1 cellular context compared by ENCODE assay signal in genomic region chr11:64916848-64917662, GRCh38.
TF ChIP-seq lines count a peak whose summit lies in the region.

Gene ATG2A, minus strand, starts transcription at chr11:64917209. Its CDS starts 74 bp downstream, at chr11:64917135.

TF ChIP-seq in K562, 482 proteins besides CTCF, POLR2A, EP300 and RAD21 (continued from another document and continues in another):
- TF ChIP-seq, protein P1, sequence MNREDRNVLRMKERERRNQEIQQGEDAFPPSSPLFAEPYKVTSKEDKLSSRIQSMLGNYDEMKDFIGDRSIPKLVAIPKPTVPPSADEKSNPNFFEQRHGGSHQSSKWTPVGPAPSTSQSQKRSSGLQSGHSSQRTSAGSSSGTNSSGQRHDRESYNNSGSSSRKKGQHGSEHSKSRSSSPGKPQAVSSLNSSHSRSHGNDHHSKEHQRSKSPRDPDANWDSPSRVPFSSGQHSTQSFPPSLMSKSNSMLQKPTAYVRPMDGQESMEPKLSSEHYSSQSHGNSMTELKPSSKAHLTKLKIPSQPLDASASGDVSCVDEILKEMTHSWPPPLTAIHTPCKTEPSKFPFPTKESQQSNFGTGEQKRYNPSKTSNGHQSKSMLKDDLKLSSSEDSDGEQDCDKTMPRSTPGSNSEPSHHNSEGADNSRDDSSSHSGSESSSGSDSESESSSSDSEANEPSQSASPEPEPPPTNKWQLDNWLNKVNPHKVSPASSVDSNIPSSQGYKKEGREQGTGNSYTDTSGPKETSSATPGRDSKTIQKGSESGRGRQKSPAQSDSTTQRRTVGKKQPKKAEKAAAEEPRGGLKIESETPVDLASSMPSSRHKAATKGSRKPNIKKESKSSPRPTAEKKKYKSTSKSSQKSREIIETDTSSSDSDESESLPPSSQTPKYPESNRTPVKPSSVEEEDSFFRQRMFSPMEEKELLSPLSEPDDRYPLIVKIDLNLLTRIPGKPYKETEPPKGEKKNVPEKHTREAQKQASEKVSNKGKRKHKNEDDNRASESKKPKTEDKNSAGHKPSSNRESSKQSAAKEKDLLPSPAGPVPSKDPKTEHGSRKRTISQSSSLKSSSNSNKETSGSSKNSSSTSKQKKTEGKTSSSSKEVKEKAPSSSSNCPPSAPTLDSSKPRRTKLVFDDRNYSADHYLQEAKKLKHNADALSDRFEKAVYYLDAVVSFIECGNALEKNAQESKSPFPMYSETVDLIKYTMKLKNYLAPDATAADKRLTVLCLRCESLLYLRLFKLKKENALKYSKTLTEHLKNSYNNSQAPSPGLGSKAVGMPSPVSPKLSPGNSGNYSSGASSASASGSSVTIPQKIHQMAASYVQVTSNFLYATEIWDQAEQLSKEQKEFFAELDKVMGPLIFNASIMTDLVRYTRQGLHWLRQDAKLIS (CRISPR knock-in tag; IDR thresholded peaks at IDR 0.05), result peak; percentile 80
- TF ChIP-seq PML (IDR thresholded peaks at IDR 0.05; ENCODE audit: low read length) (no peak; the same call in 1 of the 2 replicates), ZFX (CRISPR knock-in tag; IDR thresholded peaks at IDR 0.05) (peak; percentile 100), ZNF175 (CRISPR knock-in tag; IDR thresholded peaks at IDR 0.05; ENCODE audit: low read depth) (no peak), NFYB (IDR thresholded peaks at IDR 0.05; ENCODE audit: extremely low read depth, insufficient read length) (peak; percentile 79), TGIF2 (CRISPR knock-in tag; IDR thresholded peaks at IDR 0.05) (no peak), E2F3 (CRISPR knock-in tag; IDR thresholded peaks at IDR 0.05) (0 out of 2 replicates have a peak, but pooled peaks have one; percentile 20), PHF20 (IDR thresholded peaks at IDR 0.05; ENCODE audit: partially characterized antibody) (peak; percentile 74), NFATC3 (IDR thresholded peaks at IDR 0.05) (no peak), NR2C2 (CRISPR knock-in tag; IDR thresholded peaks at IDR 0.05) (peak; percentile 67; the same call in 1 of the 2 replicates), NR2C2 (tag; IDR thresholded peaks at IDR 0.05) (peak; percentile 97), HMGN3 (IDR thresholded peaks at IDR 0.05; ENCODE audit: borderline replicate concordance, extremely low read depth, insufficient read length, low read depth, low read length) (peak; percentile 70), RBFOX2 (IDR thresholded peaks at IDR 0.05; ENCODE audit: low read depth, low read length) (peak; percentile 93), SIN3A (IDR thresholded peaks at IDR 0.05; ENCODE audit: borderline replicate concordance in 2 of 2, control insufficient read depth in 1 of 2, low read depth in 2 of 2, low read length in 2 of 2) (peak; percentile 84 to 88; a peak in 3 of 4 replicates), CC2D1A (IDR thresholded peaks at IDR 0.05) (no peak), TCF7 (IDR thresholded peaks at IDR 0.05; ENCODE audit: borderline replicate concordance) (no peak), FOXK2 (conservative IDR thresholded peaks at IDR 0.05 in 1 of 2, IDR thresholded peaks at IDR 0.05 in 1 of 2; ENCODE audit: low read depth in 2 of 2) (peak in 1 of 2 experiments; percentile 85; a peak in 3 of 4 replicates), NFRKB (IDR thresholded peaks at IDR 0.05; ENCODE audit: low read depth) (peak; percentile 6; the same call in 1 of the 2 replicates), CHD2 (IDR thresholded peaks at IDR 0.05; ENCODE audit: low read depth, low read length) (peak; percentile 39; the same call in 1 of the 2 replicates), EP400 (IDR thresholded peaks at IDR 0.05) (no peak), ZBED1 (IDR thresholded peaks at IDR 0.05) (no peak), SUPT5H (IDR thresholded peaks at IDR 0.05) (peak; percentile 88), ZBTB12 (CRISPR knock-in tag; IDR thresholded peaks at IDR 0.05) (no peak), ZBTB33 (CRISPR knock-in tag; IDR thresholded peaks at IDR 0.05) (0 out of 2 replicates have a peak, but pooled peaks have one; percentile 38), CCNT2 (IDR thresholded peaks at IDR 0.05; ENCODE audit: borderline replicate concordance, extremely low read depth, insufficient read length, low read depth, low read length) (peak; percentile 66), SMAD3 (CRISPR knock-in tag; conservative IDR thresholded peaks at IDR 0.05) (peak; percentile 55; the same call in 1 of the 2 replicates), BHLHE40 (IDR thresholded peaks at IDR 0.05; ENCODE audit: low read length) (0 out of 2 replicates have a peak, but pooled peaks have one; percentile 34), FOXA1 (IDR thresholded peaks at IDR 0.05; ENCODE audit: borderline replicate concordance) (no peak), ZNF274 (IDR thresholded peaks at IDR 0.05; ENCODE audit: borderline replicate concordance, low read depth, low read length) (no peak), SMAD1 (IDR thresholded peaks at IDR 0.05; ENCODE audit: low read depth, low read length, partially characterized antibody) (no peak), HDGF (IDR thresholded peaks at IDR 0.05) (no peak), STAT6 (CRISPR knock-in tag; IDR thresholded peaks at IDR 0.05) (peak; percentile 5; the same call in 1 of the 2 replicates)
- TF ChIP-seq, protein P2, sequence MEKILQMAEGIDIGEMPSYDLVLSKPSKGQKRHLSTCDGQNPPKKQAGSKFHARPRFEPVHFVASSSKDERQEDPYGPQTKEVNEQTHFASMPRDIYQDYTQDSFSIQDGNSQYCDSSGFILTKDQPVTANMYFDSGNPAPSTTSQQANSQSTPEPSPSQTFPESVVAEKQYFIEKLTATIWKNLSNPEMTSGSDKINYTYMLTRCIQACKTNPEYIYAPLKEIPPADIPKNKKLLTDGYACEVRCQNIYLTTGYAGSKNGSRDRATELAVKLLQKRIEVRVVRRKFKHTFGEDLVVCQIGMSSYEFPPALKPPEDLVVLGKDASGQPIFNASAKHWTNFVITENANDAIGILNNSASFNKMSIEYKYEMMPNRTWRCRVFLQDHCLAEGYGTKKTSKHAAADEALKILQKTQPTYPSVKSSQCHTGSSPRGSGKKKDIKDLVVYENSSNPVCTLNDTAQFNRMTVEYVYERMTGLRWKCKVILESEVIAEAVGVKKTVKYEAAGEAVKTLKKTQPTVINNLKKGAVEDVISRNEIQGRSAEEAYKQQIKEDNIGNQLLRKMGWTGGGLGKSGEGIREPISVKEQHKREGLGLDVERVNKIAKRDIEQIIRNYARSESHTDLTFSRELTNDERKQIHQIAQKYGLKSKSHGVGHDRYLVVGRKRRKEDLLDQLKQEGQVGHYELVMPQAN (IDR thresholded peaks at IDR 0.05; ENCODE audit: borderline replicate concordance), result peak; percentile 38; the same call in 1 of the 2 replicates
- TF ChIP-seq, protein P3, sequence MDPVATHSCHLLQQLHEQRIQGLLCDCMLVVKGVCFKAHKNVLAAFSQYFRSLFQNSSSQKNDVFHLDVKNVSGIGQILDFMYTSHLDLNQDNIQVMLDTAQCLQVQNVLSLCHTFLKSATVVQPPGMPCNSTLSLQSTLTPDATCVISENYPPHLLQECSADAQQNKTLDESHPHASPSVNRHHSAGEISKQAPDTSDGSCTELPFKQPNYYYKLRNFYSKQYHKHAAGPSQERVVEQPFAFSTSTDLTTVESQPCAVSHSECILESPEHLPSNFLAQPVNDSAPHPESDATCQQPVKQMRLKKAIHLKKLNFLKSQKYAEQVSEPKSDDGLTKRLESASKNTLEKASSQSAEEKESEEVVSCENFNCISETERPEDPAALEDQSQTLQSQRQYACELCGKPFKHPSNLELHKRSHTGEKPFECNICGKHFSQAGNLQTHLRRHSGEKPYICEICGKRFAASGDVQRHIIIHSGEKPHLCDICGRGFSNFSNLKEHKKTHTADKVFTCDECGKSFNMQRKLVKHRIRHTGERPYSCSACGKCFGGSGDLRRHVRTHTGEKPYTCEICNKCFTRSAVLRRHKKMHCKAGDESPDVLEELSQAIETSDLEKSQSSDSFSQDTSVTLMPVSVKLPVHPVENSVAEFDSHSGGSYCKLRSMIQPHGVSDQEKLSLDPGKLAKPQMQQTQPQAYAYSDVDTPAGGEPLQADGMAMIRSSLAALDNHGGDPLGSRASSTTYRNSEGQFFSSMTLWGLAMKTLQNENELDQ (CRISPR knock-in tag; IDR thresholded peaks at IDR 0.05; ENCODE audit: borderline replicate concordance), result peak; percentile 21; the same call in 1 of the 2 replicates
- TF ChIP-seq, protein P4, sequence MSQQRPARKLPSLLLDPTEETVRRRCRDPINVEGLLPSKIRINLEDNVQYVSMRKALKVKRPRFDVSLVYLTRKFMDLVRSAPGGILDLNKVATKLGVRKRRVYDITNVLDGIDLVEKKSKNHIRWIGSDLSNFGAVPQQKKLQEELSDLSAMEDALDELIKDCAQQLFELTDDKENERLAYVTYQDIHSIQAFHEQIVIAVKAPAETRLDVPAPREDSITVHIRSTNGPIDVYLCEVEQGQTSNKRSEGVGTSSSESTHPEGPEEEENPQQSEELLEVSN (IDR thresholded peaks at IDR 0.05; ENCODE audit: borderline replicate concordance in 1 of 2, extremely low read depth in 1 of 2, insufficient read depth in 1 of 2, insufficient read length in 1 of 2, low read depth in 1 of 2, low read length in 1 of 2, poor library complexity in 1 of 2, severe bottlenecking in 1 of 2), result peak; percentile 27
- TF ChIP-seq, protein P5, sequence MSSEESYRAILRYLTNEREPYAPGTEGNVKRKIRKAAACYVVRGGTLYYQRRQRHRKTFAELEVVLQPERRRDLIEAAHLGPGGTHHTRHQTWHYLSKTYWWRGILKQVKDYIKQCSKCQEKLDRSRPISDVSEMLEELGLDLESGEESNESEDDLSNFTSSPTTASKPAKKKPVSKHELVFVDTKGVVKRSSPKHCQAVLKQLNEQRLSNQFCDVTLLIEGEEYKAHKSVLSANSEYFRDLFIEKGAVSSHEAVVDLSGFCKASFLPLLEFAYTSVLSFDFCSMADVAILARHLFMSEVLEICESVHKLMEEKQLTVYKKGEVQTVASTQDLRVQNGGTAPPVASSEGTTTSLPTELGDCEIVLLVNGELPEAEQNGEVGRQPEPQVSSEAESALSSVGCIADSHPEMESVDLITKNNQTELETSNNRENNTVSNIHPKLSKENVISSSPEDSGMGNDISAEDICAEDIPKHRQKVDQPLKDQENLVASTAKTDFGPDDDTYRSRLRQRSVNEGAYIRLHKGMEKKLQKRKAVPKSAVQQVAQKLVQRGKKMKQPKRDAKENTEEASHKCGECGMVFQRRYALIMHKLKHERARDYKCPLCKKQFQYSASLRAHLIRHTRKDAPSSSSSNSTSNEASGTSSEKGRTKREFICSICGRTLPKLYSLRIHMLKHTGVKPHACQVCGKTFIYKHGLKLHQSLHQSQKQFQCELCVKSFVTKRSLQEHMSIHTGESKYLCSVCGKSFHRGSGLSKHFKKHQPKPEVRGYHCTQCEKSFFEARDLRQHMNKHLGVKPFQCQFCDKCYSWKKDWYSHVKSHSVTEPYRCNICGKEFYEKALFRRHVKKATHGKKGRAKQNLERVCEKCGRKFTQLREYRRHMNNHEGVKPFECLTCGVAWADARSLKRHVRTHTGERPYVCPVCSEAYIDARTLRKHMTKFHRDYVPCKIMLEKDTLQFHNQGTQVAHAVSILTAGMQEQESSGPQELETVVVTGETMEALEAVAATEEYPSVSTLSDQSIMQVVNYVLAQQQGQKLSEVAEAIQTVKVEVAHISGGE (CRISPR knock-in tag; IDR thresholded peaks at IDR 0.05), result peak in 1 of 3 experiments; percentile 45; a peak in 1 of 6 replicates
